Comparison of ENCODE assay signal across 19 cellular contexts in the genomic region with DNA sequence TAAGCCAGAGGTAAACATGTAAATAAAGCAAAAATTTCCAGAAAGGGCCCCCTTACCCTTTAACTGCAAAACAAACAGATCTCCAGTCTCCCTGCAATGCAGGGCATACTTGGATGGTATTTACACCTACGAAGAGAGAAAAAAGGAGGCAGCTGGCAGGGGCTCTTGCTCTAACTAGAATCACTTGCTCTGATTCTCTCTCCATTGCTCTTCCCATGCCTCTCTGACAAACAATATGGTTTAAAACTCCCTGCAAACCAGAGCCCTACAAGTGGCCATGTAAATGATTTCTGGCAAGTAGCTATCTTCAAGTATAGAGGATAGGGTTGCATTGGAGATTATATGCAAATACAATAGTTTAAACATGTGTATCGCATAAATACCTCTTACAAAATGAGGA. TPM values are rescaled to one million over a fixed set of nuclear protein-coding genes. Genes with fewer than 3 reads are reported as not detected.
DNase-seq lines count a peak whose midpoint lies in the region; ATAC-seq and TF ChIP-seq lines count a peak whose summit lies in the region.
"Had no signal": no experiment of that assay in that cellular context is flagged by ENCODE, and none has a peak within 500 bp of the region (broad histone marks: within the 10 kb centered on the region; RNA-seq: fewer than 3 reads in every experiment).

No MANE protein-coding gene starts in this region.

- 73 to 83% methylated on average over 2 of the region's 2 CpGs for WGBS in gastroesophageal sphincter (ENCODE audit: low coverage in 1 of 2), 2 donors

- no peaks in the 10 kb centered on the region for H3K4me1 ChIP-seq in gastroesophageal sphincter
- H3K4me1 ChIP-seq: A549 had no signal

- H3K4me1 Mint-ChIP-seq in activated naive CD4-positive, alpha-beta T cell treated with anti-CD3 and anti-CD28 coated beads, Interleukin-2, amount 50 U/mL, for 24 hours: no peaks in the 10 kb centered on the region
- H3K4me1 Mint-ChIP-seq in activated naive CD4-positive, alpha-beta T cell treated with anti-CD3 and anti-CD28 coated beads for 36 hours (ENCODE audit: low read depth): no peaks in the 10 kb centered on the region
- H3K4me1 Mint-ChIP-seq: GM23338, H9 had no signal

- H3K27ac ChIP-seq in epithelial cell of prostate (peak overlapping the region; percentile 43), gastroesophageal sphincter (no peak overlapping the region)
- H3K27ac ChIP-seq: A549 had no signal

- TF ChIP-seq EP300 in gastroesophageal sphincter (IDR thresholded peaks at IDR 0.05): no peak

- ATAC-seq in gastroesophageal sphincter: no peak
- ATAC-seq: A549, GM23338, HCT116 had no signal

- no peaks in the 10 kb centered on the region for H3K9me3 ChIP-seq in gastroesophageal sphincter
- H3K9me3 ChIP-seq: A549 had no signal

- no peak overlapping the region for H3K4me3 ChIP-seq in gastroesophageal sphincter
- H3K4me3 ChIP-seq: A549, GM23338 had no signal

- H3K36me3 Mint-ChIP-seq in activated naive CD4-positive, alpha-beta T cell treated with anti-CD3 and anti-CD28 coated beads, Interleukin-2, amount 50 U/mL, for 24 hours: peaks cover 30% of the 10 kb centered on the region
- peaks cover 55% of the 10 kb centered on the region for H3K36me3 Mint-ChIP-seq in activated naive CD4-positive, alpha-beta T cell treated with anti-CD3 and anti-CD28 coated beads for 36 hours (ENCODE audit: low read depth)

- intact Hi-C loops in activated naive CD4-positive, alpha-beta T cell treated with anti-CD3 and anti-CD28 coated beads for 36 hours (cut with micrococcal nuclease): loop anchor here (5.0 kb wide), 1 partner anchor 73 kb away; no protein-coding TSS in a partner anchor

- CTCF ChIA-PET in activated naive CD4-positive, alpha-beta T cell treated with anti-CD3 and anti-CD28 coated beads for 36 hours (lab: Charles Lee): interaction anchor here (1.3 to 1.7 kb wide), 2 partner anchors 13 to 285 kb away, joined by 3 to 5 read pairs; no protein-coding TSS in a partner anchor

- no peak for DNase-seq in activated naive CD4-positive, alpha-beta T cell treated with anti-CD3 and anti-CD28 coated beads for 36 hours
- DNase-seq in NCI-H1048 (lab: John Stamatoyannopoulos, UW) (peak; percentile 25), NCI-H526 treated with DMSO at 0.1 percent for 48 hours (lab: John Stamatoyannopoulos, UW) (peak; percentile 60), epithelial cell of prostate (ENCODE audit: low read depth, low spot score) (no peak)
- no peak for DNase-seq in activated CD8-positive, alpha-beta memory T cell treated with anti-CD3 and anti-CD28 coated beads for 24 hours
- DNase-seq: 8988T; C1 segment of cervical spinal cord; Calu3; CD4-positive, alpha-beta memory T cell; COR-L47; DMS53; DMS79 treated with DMSO at 0.1 percent for 48 hours; GF-D8; H9 had no signal

- H3K36me3 ChIP-seq in gastroesophageal sphincter: peaks cover 34 to 100% of the 10 kb centered on the region in 2 donors

- no peaks in the 10 kb centered on the region for H3K27me3 Mint-ChIP-seq in activated naive CD4-positive, alpha-beta T cell treated with anti-CD3 and anti-CD28 coated beads, Interleukin-2, amount 50 U/mL, for 24 hours
- H3K27me3 Mint-ChIP-seq in activated naive CD4-positive, alpha-beta T cell treated with anti-CD3 and anti-CD28 coated beads for 36 hours (ENCODE audit: low read depth): no peaks in the 10 kb centered on the region
- H3K27me3 Mint-ChIP-seq: CD4-positive, alpha-beta memory T cell had no signal

- no peak for TF ChIP-seq POLR2A in gastroesophageal sphincter (IDR thresholded peaks at IDR 0.05)

- H3K27me3 ChIP-seq in gastroesophageal sphincter: no peaks in the 10 kb centered on the region

- H3K9me3 Mint-ChIP-seq in activated naive CD4-positive, alpha-beta T cell treated with anti-CD3 and anti-CD28 coated beads, Interleukin-2, amount 50 U/mL, for 24 hours: no peaks in the 10 kb centered on the region
- no peaks in the 10 kb centered on the region for H3K9me3 Mint-ChIP-seq in activated naive CD4-positive, alpha-beta T cell treated with anti-CD3 and anti-CD28 coated beads for 36 hours
- H3K9me3 Mint-ChIP-seq: GM23338, H9 had no signal

- H3K27ac Mint-ChIP-seq in activated naive CD4-positive, alpha-beta T cell treated with anti-CD3 and anti-CD28 coated beads, Interleukin-2, amount 50 U/mL, for 24 hours: peak overlapping the region; percentile 26
- H3K27ac Mint-ChIP-seq in activated naive CD4-positive, alpha-beta T cell treated with anti-CD3 and anti-CD28 coated beads for 36 hours: no peak overlapping the region
- H3K27ac Mint-ChIP-seq: GM23338, H9 had no signal

- no peak overlapping the region for H3K4me3 Mint-ChIP-seq in activated naive CD4-positive, alpha-beta T cell treated with anti-CD3 and anti-CD28 coated beads, Interleukin-2, amount 50 U/mL, for 24 hours
- H3K4me3 Mint-ChIP-seq in activated naive CD4-positive, alpha-beta T cell treated with anti-CD3 and anti-CD28 coated beads for 36 hours: no peak overlapping the region
- H3K4me3 Mint-ChIP-seq: CD4-positive, alpha-beta memory T cell; GM23338; H9 had no signal

- no peak for TF ChIP-seq CTCF in gastroesophageal sphincter (IDR thresholded peaks at IDR 0.05)

RNA-seq across cellular contexts. Expression of gene SF3B1, which starts 35.9 kb away (rescaled TPM):
- 100 to 1,000 TPM; 235 to 248 TPM for total RNA-seq in activated naive CD4-positive, alpha-beta T cell treated with anti-CD3 and anti-CD28 coated beads for 36 hours
- 100 to 1,000 TPM; 111 to 309 (median 188) TPM for total RNA-seq in gastroesophageal sphincter

RNA-seq across cellular contexts. Expression of gene COQ10B, which starts 54.4 kb away (rescaled TPM):
- 10 to 100 TPM; 17.5 to 17.8 TPM for total RNA-seq in activated naive CD4-positive, alpha-beta T cell treated with anti-CD3 and anti-CD28 coated beads for 36 hours
- 10 to 100 TPM; 36.9 to 66.8 (median 42.2) TPM for total RNA-seq in gastroesophageal sphincter

Comparison
In these comparisons a context has a peak if more than half of its experiments do, and no peak if none do; other contexts are left out.
1. DNase-seq: peak in NCI-H1048 (single experiment) and NCI-H526 treated with DMSO at 0.1 percent for 48 hours (single experiment); none in activated naive CD4-positive, alpha-beta T cell treated with anti-CD3 and anti-CD28 coated beads for 36 hours (single experiment), epithelial cell of prostate (single experiment) and activated CD8-positive, alpha-beta memory T cell treated with anti-CD3 and anti-CD28 coated beads for 24 hours (single experiment).